ENCODE assay signal across 30 cellular contexts in genomic region chr1:245666412-245666811, GRCh38.
"Had no signal": no experiment of that assay in that cellular context is flagged by ENCODE, and none has a peak within 500 bp of the region (broad histone marks: within the 10 kb centered on the region; RNA-seq: fewer than 3 reads in every experiment).

No MANE protein-coding gene starts in this region.

- H2AFZ ChIP-seq: neural progenitor cell had no signal

- FAIRE-seq: kidney, pancreas, small intestine had no signal

- H3K27ac ChIP-seq: left lung, neural progenitor cell, neutrophil, pancreas, prostate gland, sigmoid colon, tibial nerve, upper lobe of left lung, vagina had no signal

- H3K4me1 ChIP-seq: left lung, neural progenitor cell, pancreas, prostate gland, sigmoid colon, tibial nerve, upper lobe of left lung, vagina had no signal

- H3K36me3 ChIP-seq: left lung, neural progenitor cell, neutrophil, pancreas, prostate gland, sigmoid colon, tibial nerve, upper lobe of left lung, vagina had no signal

- H3K9ac ChIP-seq: neural progenitor cell had no signal

- H3K9me3 ChIP-seq: left lung, neutrophil, pancreas, prostate gland, sigmoid colon, tibial nerve, upper lobe of left lung, vagina had no signal

- H3K4me3 ChIP-seq: left lung, lung, neural progenitor cell, pancreas, prostate gland, sigmoid colon, tibial nerve, upper lobe of left lung, vagina had no signal

- H3K27me3 ChIP-seq: left lung, neural progenitor cell, neutrophil, pancreas, sigmoid colon, tibial nerve, upper lobe of left lung, vagina had no signal

- H3K4me2 ChIP-seq: neural progenitor cell had no signal

- ATAC-seq: left colon; left lung; natural killer cell; pancreas; right cardiac atrium; stimulated activated memory B cell treated with anti-CD40 and anti-IgM and Interleukin-4, amounts not matched to agents 10 μg/mL and 1 μg/mL and 100 μg/mL, for 72 hours; stimulated activated naive CD8-positive, alpha-beta T cell treated with anti-CD3 and anti-CD28 coated beads, Interleukin-15, amount 100 ng/mL, for 72 hours had no signal

- DNase-seq: hippocampal formation; kidney; left colon; left lung; mesendoderm; naive B cell; natural killer cell; nephron progenitor cell; occipital lobe; pancreas; posterior cingulate gyrus; retina; right cardiac atrium; sigmoid colon; small intestine; stimulated activated CD4-positive, alpha-beta T cell treated with anti-CD3 and anti-CD28 coated beads, Interleukin-1b, Interleukin-23, amount 100 ng/mL, for 48 hours; stimulated activated CD4-positive, alpha-beta T cell treated with anti-CD3 and anti-CD28 coated beads, Interleukin-2, amount 100 ng/mL, for 48 hours; stimulated activated CD4-positive, alpha-beta T cell treated with anti-CD3 and anti-CD28 coated beads, Interleukin-4, amount 100 ng/mL, for 4 hours; stimulated activated CD8-positive, alpha-beta memory T cell treated with anti-CD3 and anti-CD28 coated beads, Interleukin-4, amount 100 ng/mL, for 48 hours; stimulated activated naive CD4-positive, alpha-beta T cell treated with Interleukin-2 at 50 U/mL for 16 hours; stimulated activated naive CD8-positive, alpha-beta T cell treated with anti-CD3 and anti-CD28 coated beads, Interleukin-15, amount 100 ng/mL, for 72 hours; substantia nigra; upper lobe of left lung had no signal
